8 cellular contexts compared by ENCODE assay signal in the genomic region with DNA sequence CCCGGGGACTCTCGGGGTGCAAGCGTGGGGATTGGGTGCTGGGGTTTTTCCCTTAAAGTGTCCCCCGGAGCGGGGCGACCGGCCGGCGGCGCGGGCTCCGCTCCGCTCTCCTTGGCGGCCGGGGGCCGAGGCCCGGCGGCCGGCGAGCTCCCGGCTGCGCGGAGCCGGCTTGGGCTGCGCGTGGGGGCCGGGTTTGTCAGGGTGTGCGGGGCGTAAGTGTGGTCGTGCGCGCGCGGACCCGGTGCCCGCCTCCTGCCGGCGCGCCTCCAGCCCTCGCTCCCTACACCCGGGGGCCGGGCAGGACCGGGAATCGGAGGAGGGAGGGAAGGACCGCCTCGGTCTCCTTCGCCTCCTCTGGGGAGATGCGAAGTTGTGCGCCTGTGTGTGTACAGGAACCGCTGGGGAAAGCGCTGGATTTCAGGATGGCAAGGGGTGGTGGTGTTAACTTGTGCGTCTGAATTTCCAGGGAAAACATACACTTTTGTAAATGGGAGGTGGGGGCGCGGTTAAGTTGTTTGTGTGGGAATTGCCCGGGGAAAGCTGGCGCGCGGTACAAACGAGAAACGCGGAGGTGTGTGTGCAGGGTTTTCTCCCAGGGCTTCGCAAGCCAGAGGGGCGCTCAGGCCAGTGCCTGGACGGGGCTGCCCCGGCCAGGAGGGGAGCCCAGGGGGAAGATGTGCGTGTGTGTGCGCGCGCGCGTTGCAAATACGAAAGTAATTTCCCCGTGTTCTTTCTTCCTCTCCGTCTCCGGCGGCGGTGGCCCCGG. TPM values are rescaled to one million over a fixed set of nuclear protein-coding genes. Genes with fewer than 3 reads are reported as not detected.
DNase-seq lines count a peak whose midpoint lies in the region; ATAC-seq and TF ChIP-seq lines count a peak whose summit lies in the region.

No MANE protein-coding gene starts in this region.

- H3K9me3 ChIP-seq in WERI-Rb-1 (ENCODE audit: severe bottlenecking) (no peaks in the 10 kb centered on the region), liver (ENCODE audit: control insufficient read depth in 4 of 4, low read length in 3 of 4) (no peaks in the 10 kb centered on the region)

- DNase-seq in AG10803 (ENCODE audit: low read depth): peak; percentile 46
- peak; percentile 38 for DNase-seq in WERI-Rb-1
- DNase-seq in GM19238 (ENCODE audit: insufficient read length, low spot score): no peak

- peak overlapping the region; percentile 50 for H3K27ac Mint-ChIP-seq in stimulated activated memory B cell treated with anti-CD40 and anti-IgM and Interleukin-4, amounts not matched to agents 10 μg/mL and 1 μg/mL and 100 μg/mL, for 72 hours

- TF ChIP-seq CTCF in AG10803 (conservative IDR thresholded peaks at IDR 0.05; ENCODE audit: low read length) (no peak; the same call in 1 of the 2 replicates), WERI-Rb-1 (IDR thresholded peaks at IDR 0.05; ENCODE audit: low read depth, low read length) (no peak), liver (IDR thresholded peaks at IDR 0.05; ENCODE audit: low read depth, low read length, missing input control) (no peak)

- peak overlapping the region; percentile 77 for H3K27ac ChIP-seq in WERI-Rb-1
- peak overlapping the region; percentile 65 for H3K27ac ChIP-seq in cingulate gyrus (ENCODE audit: low read depth, low read length)
- peak overlapping the region; percentile 94 to 97 for H3K27ac ChIP-seq in liver (ENCODE audit: low read depth in 1 of 2, low read length in 2 of 2)

- peak in 1 of 2 donors; percentile 10 for TF ChIP-seq RAD21 in liver (IDR thresholded peaks at IDR 0.05)

- H3K4me3 Mint-ChIP-seq in stimulated activated memory B cell treated with anti-CD40 and anti-IgM and Interleukin-4, amounts not matched to agents 10 μg/mL and 1 μg/mL and 100 μg/mL, for 72 hours: peak overlapping the region; percentile 89

- no peaks in the 10 kb centered on the region for H3K27me3 ChIP-seq in WERI-Rb-1 (ENCODE audit: insufficient read depth, low read depth, severe bottlenecking)
- no peaks in the 10 kb centered on the region for H3K27me3 ChIP-seq in liver (ENCODE audit: control insufficient read depth in 4 of 4, insufficient read depth in 4 of 4, low read length in 3 of 4)

- H3K4me3 ChIP-seq in AG10803 (ENCODE audit: low read length) (peak overlapping the region; percentile 97), WERI-Rb-1 (ENCODE audit: low read depth, low read length) (peak overlapping the region; percentile 61), liver (ENCODE audit: low read depth in 1 of 3, low read length in 3 of 3) (peak overlapping the region; percentile 73 to 90 (median 80))

- H3K36me3 Mint-ChIP-seq in stimulated activated memory B cell treated with anti-CD40 and anti-IgM and Interleukin-4, amounts not matched to agents 10 μg/mL and 1 μg/mL and 100 μg/mL, for 72 hours: no peaks in the 10 kb centered on the region

- WGBS in liver: under 1% methylated on average over 78 of the region's 78 CpGs

- peaks cover 21 to 55% (median 45%) of the 10 kb centered on the region in 4 donors for H3K4me1 ChIP-seq in liver (ENCODE audit: control insufficient read depth in 4 of 4, insufficient read depth in 4 of 4, low read length in 3 of 4)

- peak; percentile 17 for ATAC-seq in GM19351 (IDR thresholded peaks at IDR 0.05; ENCODE audit: unreplicated experiment)
- peak; percentile 4 for ATAC-seq in HG03457 (IDR thresholded peaks at IDR 0.05; ENCODE audit: unreplicated experiment)
- peak; percentile 18 for ATAC-seq in stimulated activated memory B cell treated with anti-CD40 and anti-IgM and Interleukin-4, amounts not matched to agents 10 μg/mL and 1 μg/mL and 100 μg/mL, for 72 hours

- no peaks in the 10 kb centered on the region for H3K36me3 ChIP-seq in WERI-Rb-1
- no peaks in the 10 kb centered on the region for H3K36me3 ChIP-seq in liver (ENCODE audit: control insufficient read depth in 4 of 4, insufficient read depth in 3 of 4, low read depth in 1 of 4, low read length in 3 of 4)

- H3K4me1 Mint-ChIP-seq in stimulated activated memory B cell treated with anti-CD40 and anti-IgM and Interleukin-4, amounts not matched to agents 10 μg/mL and 1 μg/mL and 100 μg/mL, for 72 hours: peaks cover 23% of the 10 kb centered on the region

- peaks cover 36% of the 10 kb centered on the region for H3K27me3 Mint-ChIP-seq in stimulated activated memory B cell treated with anti-CD40 and anti-IgM and Interleukin-4, amounts not matched to agents 10 μg/mL and 1 μg/mL and 100 μg/mL, for 72 hours

- H3K9me3 Mint-ChIP-seq in stimulated activated memory B cell treated with anti-CD40 and anti-IgM and Interleukin-4, amounts not matched to agents 10 μg/mL and 1 μg/mL and 100 μg/mL, for 72 hours: no peaks in the 10 kb centered on the region

- peak overlapping the region; percentile 45 to 64 for H3K9ac ChIP-seq in liver (ENCODE audit: low read depth in 1 of 2, low read length in 2 of 2)

TF ChIP-seq in liver, 16 proteins besides CTCF, POLR2A, EP300 and RAD21:
- TF ChIP-seq YY1 (IDR thresholded peaks at IDR 0.05) (no peak), FOXA1 (IDR thresholded peaks at IDR 0.05) (no peak), TAF1 (conservative IDR thresholded peaks at IDR 0.05) (no peak), HNF4G (IDR thresholded peaks at IDR 0.05) (no peak), FOXA2 (IDR thresholded peaks at IDR 0.05) (no peak), RXRA (IDR thresholded peaks at IDR 0.05) (no peak), HNF4A (conservative IDR thresholded peaks at IDR 0.05) (no peak), GABPA (IDR thresholded peaks at IDR 0.05 in 1 of 2, conservative IDR thresholded peaks at IDR 0.05 in 1 of 2) (no peak), ZBTB33 (IDR thresholded peaks at IDR 0.05) (no peak), JUND (IDR thresholded peaks at IDR 0.05) (no peak), EGR1 (IDR thresholded peaks at IDR 0.05; ENCODE audit: low read depth in 2 of 2) (no peak)
- TF ChIP-seq, protein P1, sequence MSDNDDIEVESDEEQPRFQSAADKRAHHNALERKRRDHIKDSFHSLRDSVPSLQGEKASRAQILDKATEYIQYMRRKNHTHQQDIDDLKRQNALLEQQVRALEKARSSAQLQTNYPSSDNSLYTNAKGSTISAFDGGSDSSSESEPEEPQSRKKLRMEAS (IDR thresholded peaks at IDR 0.05): no peak
- TF ChIP-seq, protein P2, sequence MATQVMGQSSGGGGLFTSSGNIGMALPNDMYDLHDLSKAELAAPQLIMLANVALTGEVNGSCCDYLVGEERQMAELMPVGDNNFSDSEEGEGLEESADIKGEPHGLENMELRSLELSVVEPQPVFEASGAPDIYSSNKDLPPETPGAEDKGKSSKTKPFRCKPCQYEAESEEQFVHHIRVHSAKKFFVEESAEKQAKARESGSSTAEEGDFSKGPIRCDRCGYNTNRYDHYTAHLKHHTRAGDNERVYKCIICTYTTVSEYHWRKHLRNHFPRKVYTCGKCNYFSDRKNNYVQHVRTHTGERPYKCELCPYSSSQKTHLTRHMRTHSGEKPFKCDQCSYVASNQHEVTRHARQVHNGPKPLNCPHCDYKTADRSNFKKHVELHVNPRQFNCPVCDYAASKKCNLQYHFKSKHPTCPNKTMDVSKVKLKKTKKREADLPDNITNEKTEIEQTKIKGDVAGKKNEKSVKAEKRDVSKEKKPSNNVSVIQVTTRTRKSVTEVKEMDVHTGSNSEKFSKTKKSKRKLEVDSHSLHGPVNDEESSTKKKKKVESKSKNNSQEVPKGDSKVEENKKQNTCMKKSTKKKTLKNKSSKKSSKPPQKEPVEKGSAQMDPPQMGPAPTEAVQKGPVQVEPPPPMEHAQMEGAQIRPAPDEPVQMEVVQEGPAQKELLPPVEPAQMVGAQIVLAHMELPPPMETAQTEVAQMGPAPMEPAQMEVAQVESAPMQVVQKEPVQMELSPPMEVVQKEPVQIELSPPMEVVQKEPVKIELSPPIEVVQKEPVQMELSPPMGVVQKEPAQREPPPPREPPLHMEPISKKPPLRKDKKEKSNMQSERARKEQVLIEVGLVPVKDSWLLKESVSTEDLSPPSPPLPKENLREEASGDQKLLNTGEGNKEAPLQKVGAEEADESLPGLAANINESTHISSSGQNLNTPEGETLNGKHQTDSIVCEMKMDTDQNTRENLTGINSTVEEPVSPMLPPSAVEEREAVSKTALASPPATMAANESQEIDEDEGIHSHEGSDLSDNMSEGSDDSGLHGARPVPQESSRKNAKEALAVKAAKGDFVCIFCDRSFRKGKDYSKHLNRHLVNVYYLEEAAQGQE (IDR thresholded peaks at IDR 0.05): no peak

RNA-seq across cellular contexts. Expression of gene ZMIZ1, which starts 0.7 kb away (rescaled TPM):
- total RNA-seq in liver: 10 to 100 TPM; 11.2 to 19.1 TPM
- polyA plus RNA-seq in liver: 1 to 10 TPM; 3.9 to 8.4 TPM
